In genomic region chr17:55705847-55706246, GRCh38 we compare ENCODE assay signal across 13 cellular contexts. TPM values are rescaled to one million over a fixed set of nuclear protein-coding genes. Genes with fewer than 3 reads are reported as not detected.
DNase-seq lines count a peak whose midpoint lies in the region; ATAC-seq, FAIRE-seq and TF ChIP-seq lines count a peak whose summit lies in the region.
"Had no signal": no experiment of that assay in that cellular context is flagged by ENCODE, and none has a peak within 500 bp of the region (broad histone marks: within the 10 kb centered on the region; RNA-seq: fewer than 3 reads in every experiment).

No MANE protein-coding gene starts in this region.

- DNase-seq in DMS79 treated with DMSO at 0.1 percent for 48 hours (lab: John Stamatoyannopoulos, UW) (peak; percentile 20), H1 (ENCODE audit: low read depth in 1 of 2, low spot score in 2 of 2) (no peak), aorta (no peak), HK-2 (ENCODE audit: unreplicated experiment) (no peak), Right ventricle myocardium inferior (ENCODE audit: missing footprints) (no peak), NCI-H524 (lab: John Stamatoyannopoulos, UW) (no peak)
- DNase-seq: BE2C, NCI-H187, OCI-M1 had no signal

- no peak overlapping the region for H2BK12ac ChIP-seq in H1 (ENCODE audit: low read depth, low read length)

- no peak for TF ChIP-seq CTCF in H1 (IDR thresholded peaks at IDR 0.05; ENCODE audit: control extremely low read depth in 1 of 3, insufficient read depth in 1 of 3, low read depth in 1 of 3, low read length in 3 of 3)

- no peak for TF ChIP-seq RAD21 in H1 (IDR thresholded peaks at IDR 0.05 in 1 of 2, conservative IDR thresholded peaks at IDR 0.05 in 1 of 2; ENCODE audit: low read depth in 2 of 2, low read length in 2 of 2)

- H3K23me2 ChIP-seq in H1 (ENCODE audit: low read depth, low read length), result no peaks in the 10 kb centered on the region

- H2BK15ac ChIP-seq in H1 (ENCODE audit: low read length), result no peak overlapping the region

- no peak overlapping the region for H2BK20ac ChIP-seq in H1 (ENCODE audit: low read length)

- no peak overlapping the region for H2BK5ac ChIP-seq in H1 (ENCODE audit: low read depth, low read length)

- no peaks in the 10 kb centered on the region for H3K79me2 ChIP-seq in H1 (ENCODE audit: control insufficient read depth in 1 of 2, insufficient read depth in 2 of 2, low read length in 2 of 2)
- H3K79me2 ChIP-seq: hepatocyte had no signal

- H3K56ac ChIP-seq in H1 (replicated peaks; ENCODE audit: insufficient read length, low read depth, low read length), result no peak overlapping the region

- no peak overlapping the region for H3K4me2 ChIP-seq in H1 (ENCODE audit: insufficient read depth in 1 of 2, low read depth in 2 of 2, low read length in 2 of 2)
- H3K4me2 ChIP-seq: hepatocyte had no signal

- CTCF ChIA-PET in H1 (lab: Charles Lee; ENCODE audit: partially characterized antibody), result interaction anchor here (1.7 kb wide), 1 partner anchor 12 kb away, joined by 9 read pairs; no protein-coding TSS in a partner anchor

- H3K4me3 ChIP-seq in H1 (ENCODE audit: extremely low read depth in 1 of 4, insufficient read depth in 2 of 4, low read depth in 3 of 4, low read length in 4 of 4), result no peak overlapping the region
- H3K4me3 ChIP-seq in aorta (ENCODE audit: low read length in 2 of 2), result no peak overlapping the region
- H3K4me3 ChIP-seq: hepatocyte, prostate gland had no signal

- H3K4me1 ChIP-seq in H1 (replicated peaks in 1 of 4; ENCODE audit: control insufficient read depth in 3 of 4, insufficient read depth in 4 of 4, low read length in 3 of 4) (peaks cover 3 to 9% (median 4%) of the 10 kb centered on the region in 4 experiments; a peak in 5 of 7 replicates), aorta (ENCODE audit: control insufficient read depth in 1 of 2, insufficient read depth in 2 of 2, low read length in 2 of 2) (peaks cover 3% of the 10 kb centered on the region in 2 donors)
- H3K4me1 ChIP-seq: prostate gland had no signal

- H3K4ac ChIP-seq in H1 (replicated peaks; ENCODE audit: insufficient read length, low read depth, low read length), result no peak overlapping the region

- no peak for TF ChIP-seq EP300 in H1 (IDR thresholded peaks at IDR 0.05; ENCODE audit: borderline replicate concordance in 1 of 2, low read depth in 2 of 2, low read length in 2 of 2)

- 0 out of 2 replicates have a peak overlapping the region, but pooled peaks have one; percentile 66 for H2AFZ ChIP-seq in H1 (ENCODE audit: low read length)
- H2AFZ ChIP-seq: hepatocyte had no signal

- intact Hi-C loops in aorta (cut with DNase I) (no loop called here), Right ventricle myocardium inferior (cut with DNase I) (no loop called here)

- H3K14ac ChIP-seq in H1 (ENCODE audit: insufficient read length), result no peak overlapping the region

- no peak overlapping the region for H3K18ac ChIP-seq in H1 (ENCODE audit: extremely low read depth, low read length)

- peak; percentile 63 for ATAC-seq in GM21367 (IDR thresholded peaks at IDR 0.05; ENCODE audit: unreplicated experiment)
- peak; percentile 73 for ATAC-seq in HG03439 (IDR thresholded peaks at IDR 0.05; ENCODE audit: unreplicated experiment)
- ATAC-seq in aorta (ENCODE audit: low FRiP score), result no peak
- ATAC-seq in Right ventricle myocardium inferior, result no peak

- H4K91ac ChIP-seq in H1 (replicated peaks; ENCODE audit: insufficient read length, low read length), result no peak overlapping the region

- H3K36me3 ChIP-seq in H1 (ENCODE audit: control insufficient read depth in 2 of 4, insufficient read depth in 4 of 4, low read length in 3 of 4), result no peaks in the 10 kb centered on the region
- no peaks in the 10 kb centered on the region for H3K36me3 ChIP-seq in aorta (ENCODE audit: control insufficient read depth in 1 of 2, insufficient read depth in 2 of 2, low read length in 1 of 2)
- H3K36me3 ChIP-seq: BE2C, prostate gland had no signal

- no peak for FAIRE-seq in H1 (lab: Jason Lieb, UNC)

- no peaks in the 10 kb centered on the region for H3K27me3 ChIP-seq in H1 (replicated peaks in 1 of 4; ENCODE audit: control insufficient read depth in 3 of 4, extremely low read depth in 1 of 4, insufficient read depth in 3 of 4, low read length in 3 of 4)
- H3K27me3 ChIP-seq in aorta (ENCODE audit: control insufficient read depth in 1 of 2, insufficient read depth in 2 of 2, low read length in 1 of 2), result no peaks in the 10 kb centered on the region
- H3K27me3 ChIP-seq: BE2C, hepatocyte had no signal

- H3K9me3 ChIP-seq in H1 (ENCODE audit: insufficient read depth in 2 of 2, low read depth in 1 of 2, low read length in 1 of 2) (no peaks in the 10 kb centered on the region), aorta (ENCODE audit: control insufficient read depth, low read length) (peaks cover 1% of the 10 kb centered on the region)
- H3K9me3 ChIP-seq: BE2C, prostate gland had no signal

- no peak overlapping the region for H4K5ac ChIP-seq in H1 (ENCODE audit: insufficient read length, low read depth, low read length)

- no peak overlapping the region for H3K23ac ChIP-seq in H1 (ENCODE audit: insufficient read length)

- no peak overlapping the region for H2AK5ac ChIP-seq in H1 (ENCODE audit: low read depth, low read length)

- no peak overlapping the region for H4K8ac ChIP-seq in H1 (ENCODE audit: extremely low read depth, insufficient read depth, low read length)

- no peak overlapping the region for H3K9ac ChIP-seq in H1 (replicated peaks in 1 of 4; ENCODE audit: extremely low read depth in 1 of 4, low read depth in 3 of 4, low read length in 3 of 4)

- no peak overlapping the region for H3K27ac ChIP-seq in H1 (ENCODE audit: low read depth, low read length)
- no peak overlapping the region for H3K27ac ChIP-seq in aorta (ENCODE audit: low read depth in 1 of 2, low read length in 2 of 2)
- H3K27ac ChIP-seq: hepatocyte, prostate gland had no signal

- POLR2A ChIA-PET in H1 (lab: Charles Lee; ENCODE audit: partially characterized antibody), result no interaction called here

- H4K20me1 ChIP-seq in H1 (replicated peaks in 1 of 2; ENCODE audit: control insufficient read depth in 1 of 2, insufficient read depth in 2 of 2, low read length in 2 of 2), result no peaks in the 10 kb centered on the region

- no peak overlapping the region for H2BK120ac ChIP-seq in H1 (replicated peaks; ENCODE audit: low read depth, low read length)

- TF ChIP-seq POLR2A in H1 (IDR thresholded peaks at IDR 0.05; ENCODE audit: control extremely low read depth in 1 of 2, low read depth in 2 of 2, low read length in 2 of 2), result no peak

- no peaks in the 10 kb centered on the region for H3K79me1 ChIP-seq in H1 (ENCODE audit: low read depth, low read length)

TF ChIP-seq in H1, 55 proteins besides CTCF, POLR2A, EP300 and RAD21:
- no peak for TF ChIP-seq RNF2 (IDR thresholded peaks at IDR 0.05; ENCODE audit: borderline replicate concordance, low read depth, low read length, missing control alignments, poor library complexity, severe bottlenecking)
- no peak for TF ChIP-seq NANOG (IDR thresholded peaks at IDR 0.05; ENCODE audit: insufficient read depth, low read depth, low read length, poor library complexity, severe bottlenecking)
- TF ChIP-seq TEAD4 (IDR thresholded peaks at IDR 0.05; ENCODE audit: low read depth, low read length), result no peak
- no peak for TF ChIP-seq KDM1A (IDR thresholded peaks at IDR 0.05; ENCODE audit: borderline replicate concordance, low read length)
- TF ChIP-seq POLR2AphosphoS5 (IDR thresholded peaks at IDR 0.05; ENCODE audit: low read depth, low read length), result no peak
- no peak for TF ChIP-seq SIX5 (IDR thresholded peaks at IDR 0.05; ENCODE audit: low read depth, low read length)
- no peak for TF ChIP-seq KDM4A (IDR thresholded peaks at IDR 0.05; ENCODE audit: low read depth, low read length, severe bottlenecking)
- no peak for TF ChIP-seq EGR1 (IDR thresholded peaks at IDR 0.05; ENCODE audit: borderline replicate concordance, low read depth, low read length)
- no peak for TF ChIP-seq GABPA (IDR thresholded peaks at IDR 0.05; ENCODE audit: borderline replicate concordance, insufficient read depth, low read length)
- no peak for TF ChIP-seq SAP30 (IDR thresholded peaks at IDR 0.05; ENCODE audit: insufficient read depth, insufficient replicate concordance, low read length)

RNA-seq across cellular contexts. Expression of gene TMEM100, which starts 16.8 kb away (rescaled TPM):
- total RNA-seq in H1 (2021; fragmentation: NEBNext Ultra II Directional; extraction: Animal tissue kit (Norgen Biotek cat#: 25700)), result 0.48 and 1.1 TPM in 2 replicates
- polyA plus RNA-seq in H1 (2011; rRNA removed), result 0.25 and 0.36 TPM in 2 replicates
- 0.23 TPM for polyA plus RNA-seq in H1 (2011; cell fraction: cytosol; rRNA removed)
- polyA plus RNA-seq in H1 (2011; cell fraction: nucleus; rRNA removed), result 0.19 TPM
- 0.31 to 1.1 TPM (median 0.55 TPM) in 4 replicates for polyA plus RNA-seq in H1 (2012, experiment 1 of 2)
- polyA plus RNA-seq in H1 (2012, experiment 2 of 2), result 0.09 TPM
- 0.47 TPM for polyA plus RNA-seq in H1 (2013, experiment 1 of 2)
- 0.55 TPM for polyA plus RNA-seq in H1 (2013, experiment 2 of 2)
- 0.56 and 1.1 TPM in 2 replicates for polyA minus RNA-seq in H1 (2011; rRNA and poly(A)+ RNA removed)
- polyA minus RNA-seq in H1 (2011; cell fraction: cytosol; rRNA and poly(A)+ RNA removed), result not detected
- 1.4 TPM for polyA minus RNA-seq in H1 (2011; cell fraction: nucleus; rRNA and poly(A)+ RNA removed)
- total RNA-seq in aorta, result 10 to 100 TPM in 1 of 2 donors, 1 to 10 TPM in 1; 6.7 to 24.4 TPM
- 1 to 10 TPM; 1.5 TPM for polyA plus RNA-seq in aorta
- total RNA-seq in Right ventricle myocardium inferior, result 17.0 TPM

RNA-seq across cellular contexts. Expression of gene PCTP, which starts 45.0 kb away (rescaled TPM):
- total RNA-seq in H1 (2021; fragmentation: NEBNext Ultra II Directional; extraction: Animal tissue kit (Norgen Biotek cat#: 25700)), result 12.5 and 14.6 TPM in 2 replicates
- 11.2 and 14.1 TPM in 2 replicates for polyA plus RNA-seq in H1 (2011; rRNA removed)
- polyA plus RNA-seq in H1 (2011; cell fraction: cytosol; rRNA removed), result 16.4 TPM
- polyA plus RNA-seq in H1 (2011; cell fraction: nucleus; rRNA removed), result 6.6 TPM
- polyA plus RNA-seq in H1 (2012, experiment 1 of 2), result 12.1 to 14.9 TPM (median 13.5 TPM) in 4 replicates
- 4.3 TPM for polyA plus RNA-seq in H1 (2012, experiment 2 of 2)
- polyA plus RNA-seq in H1 (2013, experiment 1 of 2), result 9.5 TPM
- polyA plus RNA-seq in H1 (2013, experiment 2 of 2), result 10.3 TPM
- polyA minus RNA-seq in H1 (2011; rRNA and poly(A)+ RNA removed), result 13.9 and 16.4 TPM in 2 replicates
- 8.1 TPM for polyA minus RNA-seq in H1 (2011; cell fraction: cytosol; rRNA and poly(A)+ RNA removed)
- 11.6 TPM for polyA minus RNA-seq in H1 (2011; cell fraction: nucleus; rRNA and poly(A)+ RNA removed)
- 10 to 100 TPM in 1 of 2 donors, 1 to 10 TPM in 1; 8.9 to 11.2 TPM for total RNA-seq in aorta
- polyA plus RNA-seq in aorta, result 10 to 100 TPM in 1 of 2 donors, 1 to 10 TPM in 1; 4.9 to 16.9 TPM
- 21.9 TPM for total RNA-seq in Right ventricle myocardium inferior

Comparison
In these comparisons a context has a peak if more than half of its experiments do, and no peak if none do; other contexts are left out.
1. ATAC-seq: peak in GM21367 (single experiment) and HG03439 (single experiment); none in aorta (single experiment) and Right ventricle myocardium inferior (single experiment).